Comparison of ENCODE assay signal across 18 cellular contexts in the genomic region with DNA sequence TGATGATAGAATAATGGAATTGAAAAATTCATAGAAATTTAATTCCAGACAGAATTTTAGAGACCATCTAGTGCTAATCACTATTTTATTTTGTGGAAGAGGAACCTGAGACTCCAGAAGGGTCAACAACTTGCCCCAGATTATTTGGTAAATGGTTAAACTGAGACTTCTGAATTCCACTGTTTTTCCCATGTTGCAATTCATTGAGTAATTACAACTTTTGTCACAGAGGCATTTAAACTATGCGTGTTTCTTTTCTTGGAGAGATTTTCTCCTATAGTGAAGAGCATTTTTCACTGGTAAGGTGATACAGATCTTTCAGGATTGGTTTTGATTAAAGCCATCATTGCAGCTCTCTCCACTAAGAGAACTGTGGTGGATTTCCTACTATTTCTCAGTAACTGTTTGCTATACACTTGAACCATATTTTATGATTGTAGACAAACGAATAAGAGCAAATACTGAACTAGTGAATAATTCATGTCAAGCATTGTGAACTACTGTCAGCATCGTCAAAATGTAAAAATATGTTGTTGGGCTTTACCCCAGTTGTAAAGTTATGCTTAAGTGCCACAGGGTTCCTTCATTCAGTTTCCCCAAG. TPM values are rescaled to one million over a fixed set of nuclear protein-coding genes. Genes with fewer than 3 reads are reported as not detected.
"Had no signal": no experiment of that assay in that cellular context is flagged by ENCODE, and none has a peak within 500 bp of the region (broad histone marks: within the 10 kb centered on the region; RNA-seq: fewer than 3 reads in every experiment).

No MANE protein-coding gene starts in this region.

- H3K9me3 ChIP-seq: adrenal gland, body of pancreas, pancreas, transverse colon had no signal

- ATAC-seq: body of pancreas; left colon; pancreas; stimulated activated effector memory CD8-positive, alpha-beta T cell treated with anti-CD3 and anti-CD28 coated beads, Interleukin-12 subunit alpha, Interleukin-12 subunit beta, amount 100 ng/mL, for 72 hours had no signal

- H3K4me3 ChIP-seq: adrenal gland, body of pancreas, pancreas, smooth muscle cell, transverse colon had no signal

- H3K4me2 ChIP-seq: smooth muscle cell had no signal

- FAIRE-seq: pancreas, TTC549 had no signal

- H3K27me3 ChIP-seq: adrenal gland, body of pancreas, pancreas, transverse colon had no signal

- H3K36me3 ChIP-seq: adrenal gland, pancreas, transverse colon had no signal

- H3K27ac ChIP-seq: adrenal gland, body of pancreas, pancreas, transverse colon had no signal

- DNase-seq: activated CD4-positive, alpha-beta T cell treated with anti-CD3 and anti-CD28 coated beads, Interleukin-2, amount 50 U/mL, for 1 hour; activated naive CD4-positive, alpha-beta T cell treated with anti-CD3 and anti-CD28 coated beads, Interleukin-2, amount 10 ng/mL, durations not matched to agents 7 days and 5 days; adrenal gland; body of pancreas; central memory CD4-positive, alpha-beta T cell; cortex of kidney; effector CD8-positive, alpha-beta T cell; hypothalamus; left colon; mesenchymal stem cell; pancreas; retina; substantia nigra; T-helper 2 cell; transverse colon had no signal

- H3K4me1 ChIP-seq: adrenal gland, body of pancreas, pancreas, transverse colon had no signal

RNA-seq across cellular contexts. Expression of a gene that starts 26.5 kb away (rescaled TPM):
- polyA plus RNA-seq: smooth muscle cell had no signal
